ENCODE assay signal across 8 cellular contexts in genomic region chr7:116630357-116630756, GRCh38. TPM values are rescaled to one million over a fixed set of nuclear protein-coding genes. Genes with fewer than 3 reads are reported as not detected.
A peak's percentile ranks its signal among the peaks of the same experiment; 100 is the strongest.
DNase-seq lines count a peak whose midpoint lies in the region; ATAC-seq and TF ChIP-seq lines count a peak whose summit lies in the region.

No MANE protein-coding gene starts in this region.

- in situ Hi-C loops in gastrocnemius medialis (cut with MboI; ENCODE audit: low sequenced_read_pairs in 4 of 4): loop anchor here in 1 of 4 donors (25.0 kb wide), 1 partner anchor 482 kb away; no protein-coding TSS in a partner anchor

- no peaks in the 10 kb centered on the region for H3K9me3 ChIP-seq in gastrocnemius medialis

- no peaks in the 10 kb centered on the region for H3K36me3 ChIP-seq in gastrocnemius medialis

- intact Hi-C loops in gastrocnemius medialis (cut with DNase I; ENCODE audit: low total_unique reads): loop anchor here (5.0 kb wide), 2 partner anchors 82 to 322 kb away; partner anchors contain the start of gene ST7
- intact Hi-C loops in Right ventricle myocardium inferior (cut with DNase I): loop anchor here (5.0 kb wide), 1 partner anchor 42 kb away; the partner anchor contains the start of gene MET

- no peaks in the 10 kb centered on the region for H3K27me3 ChIP-seq in gastrocnemius medialis

- no peak for TF ChIP-seq POLR2A in gastrocnemius medialis (IDR thresholded peaks at IDR 0.05)

- peak overlapping the region in 1 of 4 donors; percentile 10 for H3K4me3 ChIP-seq in gastrocnemius medialis

- peak; percentile 12 for DNase-seq in GM19238 (ENCODE audit: insufficient read length, low spot score)
- peak; percentile 15 for DNase-seq in NAMALWA (ENCODE audit: low spot score)
- DNase-seq in gastrocnemius medialis: no peak
- no peak for DNase-seq in NOMO-1 treated with dmso at 0.1 percent for 144 hours (lab: John Stamatoyannopoulos, UW; ENCODE audit: unreplicated experiment)
- no peak for DNase-seq in Right ventricle myocardium inferior (ENCODE audit: missing footprints)
- no peak for DNase-seq in NK-92 treated with Interleukin-12 subunit alpha and Interleukin-12 subunit beta, amount 100 ng/mL, for 24 hours (lab: John Stamatoyannopoulos, UW)
- DNase-seq in stimulated activated CD4-positive, alpha-beta T cell treated with anti-CD3 and anti-CD28 coated beads, Interleukin-15, amount 100 ng/mL, for 24 hours: no peak

- peak overlapping the region; percentile 81 to 92 (median 90) for H3K27ac ChIP-seq in gastrocnemius medialis

- TF ChIP-seq CTCF in gastrocnemius medialis (IDR thresholded peaks at IDR 0.05 in 4 of 5, conservative IDR thresholded peaks at IDR 0.05 in 1 of 5): no peak

- peak; percentile 92 for ATAC-seq in HG02642 (IDR thresholded peaks at IDR 0.05; ENCODE audit: poor library complexity, unreplicated experiment)
- peak in 1 of 2 donors; percentile 4 for ATAC-seq in gastrocnemius medialis
- no peak for ATAC-seq in Right ventricle myocardium inferior

- peaks cover 58 to 62% of the 10 kb centered on the region in 2 donors for H3K4me1 ChIP-seq in gastrocnemius medialis

RNA-seq across cellular contexts. Expression of gene MET, which starts 41.6 kb away (rescaled TPM):
- total RNA-seq in gastrocnemius medialis: 10 to 100 TPM; 15.9 to 36.8 (median 28.7) TPM
- 15.9 TPM for total RNA-seq in Right ventricle myocardium inferior

Comparison
In these comparisons a context has a peak if more than half of its experiments do, and no peak if none do; other contexts are left out.
1. DNase-seq: peak in GM19238 (single experiment) and NAMALWA (single experiment); none in gastrocnemius medialis (0 of 2), NOMO-1 treated with dmso at 0.1 percent for 144 hours (single experiment), Right ventricle myocardium inferior (single experiment), NK-92 treated with Interleukin-12 subunit alpha and Interleukin-12 subunit beta, amount 100 ng/mL, for 24 hours (single experiment) and stimulated activated CD4-positive, alpha-beta T cell treated with anti-CD3 and anti-CD28 coated beads, Interleukin-15, amount 100 ng/mL, for 24 hours (single experiment).